ENCODE assay signal across 8 cellular contexts in genomic region chr4:153344131-153345010, GRCh38. TPM values are rescaled to one million over a fixed set of nuclear protein-coding genes. Genes with fewer than 3 reads are reported as not detected.
DNase-seq lines count a peak whose midpoint lies in the region; TF ChIP-seq lines count a peak whose summit lies in the region.

A gene with protein sequence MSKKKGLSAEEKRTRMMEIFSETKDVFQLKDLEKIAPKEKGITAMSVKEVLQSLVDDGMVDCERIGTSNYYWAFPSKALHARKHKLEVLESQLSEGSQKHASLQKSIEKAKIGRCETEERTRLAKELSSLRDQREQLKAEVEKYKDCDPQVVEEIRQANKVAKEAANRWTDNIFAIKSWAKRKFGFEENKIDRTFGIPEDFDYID (plus strand): TSS chr4:153344688. CDS start chr4:153344738, 50 bp downstream.

- peak within 1 kb of the TSS; percentile 93 for H3K4me3 Mint-ChIP-seq in activated T-helper 2 cell treated with anti-CD3 and anti-CD28 coated beads, Interferon-gamma antibody, Interleukin-2, Interleukin-4, amounts not matched to agents 10 μg/mL and 5 μg/mL and 100 μg/mL, durations not matched to agents 14 hours and 24 hours and 36 hours (ENCODE audit: low read depth)
- H3K4me3 Mint-ChIP-seq in nephron = peak within 1 kb of the TSS; percentile 94 to 98 (median 96)
- H3K4me3 Mint-ChIP-seq in stimulated activated naive CD8-positive, alpha-beta T cell treated with anti-CD3 and anti-CD28 coated beads, Interleukin-15, Interleukin-2, amounts not matched to agents 100 ng/mL and 50 ng/mL, for 24 hours = peak within 1 kb of the TSS; percentile 98

- in situ Hi-C loops in G401 (cut with HindIII; ENCODE audit: low sequenced_read_pairs) = no loop called here

- intact Hi-C loops in activated T-helper 2 cell treated with anti-CD3 and anti-CD28 coated beads, Interferon-gamma antibody, Interleukin-2, Interleukin-4, amounts not matched to agents 10 μg/mL and 5 μg/mL and 100 μg/mL, durations not matched to agents 14 hours and 24 hours and 36 hours (cut with micrococcal nuclease) = loop anchor here (1.0 to 5.0 kb wide), 8 partner anchors 13 to 408 kb away; partner anchors contain the start of gene TMEM131L

- H3K36me3 Mint-ChIP-seq in activated T-helper 2 cell treated with anti-CD3 and anti-CD28 coated beads, Interferon-gamma antibody, Interleukin-2, Interleukin-4, amounts not matched to agents 10 μg/mL and 5 μg/mL and 100 μg/mL, durations not matched to agents 14 hours and 24 hours and 36 hours (ENCODE audit: low read depth) = peaks cover 6% of the 10 kb centered on the region
- peaks cover 7% of the 10 kb centered on the region for H3K36me3 Mint-ChIP-seq in nephron (ENCODE audit: low read depth)
- H3K36me3 Mint-ChIP-seq in stimulated activated naive CD8-positive, alpha-beta T cell treated with anti-CD3 and anti-CD28 coated beads, Interleukin-15, Interleukin-2, amounts not matched to agents 100 ng/mL and 50 ng/mL, for 24 hours (ENCODE audit: low read depth) = peaks cover 12% of the 10 kb centered on the region

- H3K27ac Mint-ChIP-seq in activated T-helper 2 cell treated with anti-CD3 and anti-CD28 coated beads, Interferon-gamma antibody, Interleukin-2, Interleukin-4, amounts not matched to agents 10 μg/mL and 5 μg/mL and 100 μg/mL, durations not matched to agents 14 hours and 24 hours and 36 hours = peak within 1 kb of the TSS; percentile 87
- peak within 1 kb of the TSS; percentile 88 to 91 (median 89) for H3K27ac Mint-ChIP-seq in nephron
- H3K27ac Mint-ChIP-seq in stimulated activated naive CD8-positive, alpha-beta T cell treated with anti-CD3 and anti-CD28 coated beads, Interleukin-15, Interleukin-2, amounts not matched to agents 100 ng/mL and 50 ng/mL, for 24 hours = peak within 1 kb of the TSS; percentile 95

- peak; percentile 81 for TF ChIP-seq CTCF in LNCaP clone FGC (IDR thresholded peaks at IDR 0.05; ENCODE audit: control insufficient read depth, extremely low read depth, insufficient read depth)
- TF ChIP-seq CTCF in fibroblast of the aortic adventitia (IDR thresholded peaks at IDR 0.05; ENCODE audit: insufficient read depth, low read length) = peak; percentile 64
- TF ChIP-seq CTCF in nephron (IDR thresholded peaks at IDR 0.05; ENCODE audit: unreplicated experiment in 3 of 3) = peak; percentile 98 to 99 (median 99)

- H3K4me3 ChIP-seq in LNCaP clone FGC (ENCODE audit: low read depth, low read length) (peak within 1 kb of the TSS; percentile 73), fibroblast of the aortic adventitia (ENCODE audit: low read depth, low read length) (peak within 1 kb of the TSS; percentile 81)

- H3K9me3 Mint-ChIP-seq in activated T-helper 2 cell treated with anti-CD3 and anti-CD28 coated beads, Interferon-gamma antibody, Interleukin-2, Interleukin-4, amounts not matched to agents 10 μg/mL and 5 μg/mL and 100 μg/mL, durations not matched to agents 14 hours and 24 hours and 36 hours = no peaks in the 10 kb centered on the region
- no peaks in the 10 kb centered on the region for H3K9me3 Mint-ChIP-seq in nephron
- H3K9me3 Mint-ChIP-seq in stimulated activated naive CD8-positive, alpha-beta T cell treated with anti-CD3 and anti-CD28 coated beads, Interleukin-15, Interleukin-2, amounts not matched to agents 100 ng/mL and 50 ng/mL, for 24 hours = no peaks in the 10 kb centered on the region

- H3K27me3 Mint-ChIP-seq in activated T-helper 2 cell treated with anti-CD3 and anti-CD28 coated beads, Interferon-gamma antibody, Interleukin-2, Interleukin-4, amounts not matched to agents 10 μg/mL and 5 μg/mL and 100 μg/mL, durations not matched to agents 14 hours and 24 hours and 36 hours (ENCODE audit: low read depth) = peaks cover 17% of the 10 kb centered on the region
- peaks cover 4% of the 10 kb centered on the region for H3K27me3 Mint-ChIP-seq in nephron (ENCODE audit: low read depth)
- peaks cover 17% of the 10 kb centered on the region for H3K27me3 Mint-ChIP-seq in stimulated activated naive CD8-positive, alpha-beta T cell treated with anti-CD3 and anti-CD28 coated beads, Interleukin-15, Interleukin-2, amounts not matched to agents 100 ng/mL and 50 ng/mL, for 24 hours

- H3K4me1 Mint-ChIP-seq in activated T-helper 2 cell treated with anti-CD3 and anti-CD28 coated beads, Interferon-gamma antibody, Interleukin-2, Interleukin-4, amounts not matched to agents 10 μg/mL and 5 μg/mL and 100 μg/mL, durations not matched to agents 14 hours and 24 hours and 36 hours (ENCODE audit: low read depth) = peaks cover 40% of the 10 kb centered on the region
- H3K4me1 Mint-ChIP-seq in nephron = peaks cover 26% of the 10 kb centered on the region
- peaks cover 34% of the 10 kb centered on the region for H3K4me1 Mint-ChIP-seq in stimulated activated naive CD8-positive, alpha-beta T cell treated with anti-CD3 and anti-CD28 coated beads, Interleukin-15, Interleukin-2, amounts not matched to agents 100 ng/mL and 50 ng/mL, for 24 hours (ENCODE audit: low read depth)

- TF ChIP-seq POLR2A in Raji (IDR thresholded peaks at IDR 0.05; ENCODE audit: insufficient read depth, low read depth, low read length) = peak; percentile 76

- DNase-seq in G401 (ENCODE audit: low spot score) (peak; percentile 75), H4 (ENCODE audit: low spot score) (peak; percentile 76), LNCaP clone FGC (ENCODE audit: low read depth) (no peak), fibroblast of the aortic adventitia (ENCODE audit: low read depth) (peak; percentile 70)
- DNase-seq in activated T-helper 2 cell treated with anti-CD3 and anti-CD28 coated beads, Interferon-gamma antibody, Interleukin-2, Interleukin-4, amounts not matched to agents 10 μg/mL and 5 μg/mL and 100 μg/mL, durations not matched to agents 14 hours and 24 hours and 36 hours (ENCODE audit: low spot score) = peak; percentile 91

RNA-seq across cellular contexts. Expression of the gene that starts here (rescaled TPM):
- 16.2 and 18.6 TPM in 2 replicates for total RNA-seq in G401 (2014; rRNA removed; shearing (Covaris generic))
- total RNA-seq in H4 (2014; rRNA removed; shearing (Covaris generic)) = 13.4 and 25.3 TPM in 2 replicates
- total RNA-seq in activated T-helper 2 cell treated with anti-CD3 and anti-CD28 coated beads, Interferon-gamma antibody, Interleukin-2, Interleukin-4, amounts not matched to agents 10 μg/mL and 5 μg/mL and 100 μg/mL, durations not matched to agents 14 hours and 24 hours and 36 hours = 15.4 and 17.8 TPM in 2 replicates
- total RNA-seq in fibroblast of the aortic adventitia (ENCODE audit: low replicate concordance) = 2.4 and 15.5 TPM in 2 replicates
